Comparison of ENCODE assay signal across 22 cellular contexts in the genomic region with DNA sequence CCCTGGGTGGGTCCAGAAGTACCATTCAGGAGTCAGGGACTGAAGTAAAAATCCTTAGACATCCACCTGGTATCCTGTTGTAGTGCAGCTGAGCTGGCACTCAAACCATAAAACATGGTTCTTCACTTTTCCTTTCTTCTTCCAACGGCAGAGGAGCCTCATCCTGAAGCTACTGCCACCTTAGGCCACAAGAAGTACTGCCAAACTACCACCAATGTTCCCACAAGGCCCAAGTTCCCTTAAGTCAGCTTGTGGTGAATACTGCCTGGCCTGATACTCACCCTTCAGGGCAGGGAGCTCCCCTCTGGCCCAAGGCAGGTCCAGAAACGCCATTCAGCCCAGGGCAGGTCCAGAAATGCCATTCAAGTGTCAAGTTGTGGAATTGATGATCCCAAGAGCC.
A peak's percentile ranks its signal among the peaks of the same experiment; 100 is the strongest.
DNase-seq lines count a peak whose midpoint lies in the region; ATAC-seq, FAIRE-seq and TF ChIP-seq lines count a peak whose summit lies in the region.
"Had no signal": no experiment of that assay in that cellular context is flagged by ENCODE, and none has a peak within 500 bp of the region (broad histone marks: within the 10 kb centered on the region; RNA-seq: fewer than 3 reads in every experiment).

No MANE protein-coding gene starts in this region.

- no peaks in the 10 kb centered on the region for H3K4me1 ChIP-seq in heart right ventricle
- H3K4me1 ChIP-seq: left lung, Peyer's patch, tibial artery had no signal

- no peaks in the 10 kb centered on the region for H3K36me3 ChIP-seq in heart right ventricle
- H3K36me3 ChIP-seq: left lung, Peyer's patch, tibial artery had no signal

- H3K27ac ChIP-seq in heart right ventricle, result no peak overlapping the region
- H3K27ac ChIP-seq: HL-60, left lung, Peyer's patch, tibial artery had no signal

- no peaks in the 10 kb centered on the region for H3K27me3 ChIP-seq in heart right ventricle
- H3K27me3 ChIP-seq: left lung, Peyer's patch, tibial artery had no signal

- ATAC-seq in HG03342 (IDR thresholded peaks at IDR 0.05; ENCODE audit: unreplicated experiment) (peak; percentile 67), heart right ventricle (no peak), Right ventricle myocardium superior (ENCODE audit: poor library complexity) (no peak)
- ATAC-seq: left lung had no signal

- no peak for FAIRE-seq in frontal cortex (lab: Jason Lieb, UNC)

- intact Hi-C loops in heart right ventricle (cut with DNase I), result no loop called here
- intact Hi-C loops in Right ventricle myocardium superior (cut with DNase I), result loop anchor here (2.0 kb wide), 1 partner anchor 23 kb away; no protein-coding TSS in a partner anchor

- 86 to 90% methylated on average over 2 of the region's 2 CpGs for WGBS in heart right ventricle, 2 donors

- TF ChIP-seq CTCF in GM12872 (IDR thresholded peaks at IDR 0.05; ENCODE audit: insufficient read depth, low read depth, low read length) (0 out of 3 replicates have a peak, but pooled peaks have one; percentile 12), epithelial cell of esophagus (IDR thresholded peaks at IDR 0.05; ENCODE audit: insufficient read depth, low read depth, low read length, missing control alignments) (peak; percentile 30), heart right ventricle (IDR thresholded peaks at IDR 0.05) (no peak)

- DNase-seq in RPMI8226 (peak; percentile 3), epithelial cell of esophagus (ENCODE audit: low read depth) (no peak), cerebellar nuclear complex (lab: John Stamatoyannopoulos, UW) (no peak), heart right ventricle (no peak), Right ventricle myocardium superior (no peak), frontal cortex (ENCODE audit: low spot score in 2 of 2) (no peak)
- DNase-seq: activated CD4-positive, alpha-beta T cell treated with anti-CD3 and anti-CD28 coated beads for 48 hours; activated naive CD4-positive, alpha-beta T cell; effector CD4-positive, alpha-beta T cell; EL; glutamatergic neuron; KG1; left lung; NCI-H1105; NCI-H2107; nephron progenitor cell; Peyer's patch; stimulated activated naive CD4-positive, alpha-beta T cell treated with Interleukin-2 at 50 U/mL for 16 hours; tibial artery had no signal

- H3K4me3 ChIP-seq in epithelial cell of esophagus (ENCODE audit: low read length) (no peak overlapping the region), heart right ventricle (no peak overlapping the region)
- H3K4me3 ChIP-seq: left lung, Peyer's patch, tibial artery had no signal

- H3K9me3 ChIP-seq in heart right ventricle, result peaks cover 0 to 17% (median 0%) of the 10 kb centered on the region in 11 donors
- H3K9me3 ChIP-seq: left lung, Peyer's patch, tibial artery had no signal

Comparison
In these comparisons a context has a peak if more than half of its experiments do, and no peak if none do; other contexts are left out.
1. CTCF ChIP-seq: peak in GM12872 (single experiment) and epithelial cell of esophagus (single experiment); none in heart right ventricle (0 of 9).